Comparison of ENCODE assay signal across 28 cellular contexts in genomic region chr6:143135797-143136561, GRCh38.
DNase-seq lines count a peak whose midpoint lies in the region; ATAC-seq and TF ChIP-seq lines count a peak whose summit lies in the region.
"Had no signal": no experiment of that assay in that cellular context is flagged by ENCODE, and none has a peak within 500 bp of the region (broad histone marks: within the 10 kb centered on the region; RNA-seq: fewer than 3 reads in every experiment).

No MANE protein-coding gene starts in this region.

- ATAC-seq in activated CD8-positive, alpha-beta T cell treated with anti-CD3 and anti-CD28 coated beads for 36 hours, result peak; percentile 45
- no peak for ATAC-seq in activated CD8-positive, alpha-beta T cell treated with anti-CD3 and anti-CD28 coated beads, Interleukin-2, amount 10 ng/mL, durations not matched to agents 7 days and 5 days
- no peak for ATAC-seq in CD8-positive, alpha-beta T cell
- ATAC-seq: GM12878; left colon; PC-3; stimulated activated naive B cell treated with anti-CD40 and anti-IgM and Interleukin-4, amounts not matched to agents 10 μg/mL and 1 μg/mL and 100 μg/mL, for 72 hours had no signal

- H3K27ac Mint-ChIP-seq in activated CD8-positive, alpha-beta T cell treated with anti-CD3 and anti-CD28 coated beads for 36 hours, result peak overlapping the region; percentile 89
- no peak overlapping the region for H3K27ac Mint-ChIP-seq in activated CD8-positive, alpha-beta T cell treated with anti-CD3 and anti-CD28 coated beads, Interleukin-2, amount 10 ng/mL, durations not matched to agents 7 days and 5 days
- H3K27ac Mint-ChIP-seq in CD8-positive, alpha-beta T cell, result peak overlapping the region; percentile 56
- peak overlapping the region; percentile 88 for H3K27ac Mint-ChIP-seq in activated naive CD8-positive, alpha-beta T cell treated with anti-CD3 and anti-CD28 coated beads for 36 hours
- H3K27ac Mint-ChIP-seq in osteocyte (ENCODE audit: unreplicated experiment), result peak overlapping the region; percentile 37
- H3K27ac Mint-ChIP-seq: activated B cell treated with CpG ODN at 0.5 μM for 24 hours; T-helper 1 cell treated with Interleukin-12 subunit alpha and Interleukin-12 subunit beta and Interleukin-4 antibody, amounts not matched to agents 30 μg/mL and 1 μg/mL, for 36 hours had no signal

- H3K4me3 ChIP-seq in CD8-positive, alpha-beta T cell (ENCODE audit: low read depth, low read length), result no peak overlapping the region
- H3K4me3 ChIP-seq in A673 (ENCODE audit: low read depth, low read length, poor library complexity, severe bottlenecking), result no peak overlapping the region
- H3K4me3 ChIP-seq: GM12878, HAP-1, testis had no signal

- H3K4me3 Mint-ChIP-seq in activated CD8-positive, alpha-beta T cell treated with anti-CD3 and anti-CD28 coated beads for 36 hours, result peak overlapping the region; percentile 13
- H3K4me3 Mint-ChIP-seq in activated CD8-positive, alpha-beta T cell treated with anti-CD3 and anti-CD28 coated beads, Interleukin-2, amount 10 ng/mL, durations not matched to agents 7 days and 5 days, result no peak overlapping the region
- H3K4me3 Mint-ChIP-seq in CD8-positive, alpha-beta T cell, result peak overlapping the region; percentile 5
- H3K4me3 Mint-ChIP-seq in activated naive CD8-positive, alpha-beta T cell treated with anti-CD3 and anti-CD28 coated beads for 36 hours, result peak overlapping the region; percentile 41
- H3K4me3 Mint-ChIP-seq in osteocyte (ENCODE audit: unreplicated experiment), result no peak overlapping the region
- H3K4me3 Mint-ChIP-seq: activated B cell treated with CpG ODN at 0.5 μM for 24 hours; stimulated activated naive B cell treated with anti-CD40 and anti-IgM and Interleukin-4, amounts not matched to agents 10 μg/mL and 1 μg/mL and 100 μg/mL, for 72 hours; T-helper 1 cell treated with Interleukin-12 subunit alpha and Interleukin-12 subunit beta and Interleukin-4 antibody, amounts not matched to agents 30 μg/mL and 1 μg/mL, for 36 hours had no signal

- no peaks in the 10 kb centered on the region for H3K9me3 ChIP-seq in CD8-positive, alpha-beta T cell (ENCODE audit: low read length)
- peaks cover 7% of the 10 kb centered on the region for H3K9me3 ChIP-seq in A673 (ENCODE audit: low read depth, low read length, poor library complexity, severe bottlenecking)
- H3K9me3 ChIP-seq: HAP-1, testis had no signal

- H3K27me3 Mint-ChIP-seq in activated CD8-positive, alpha-beta T cell treated with anti-CD3 and anti-CD28 coated beads for 36 hours, result no peaks in the 10 kb centered on the region
- H3K27me3 Mint-ChIP-seq in activated CD8-positive, alpha-beta T cell treated with anti-CD3 and anti-CD28 coated beads, Interleukin-2, amount 10 ng/mL, durations not matched to agents 7 days and 5 days (ENCODE audit: low read depth), result no peaks in the 10 kb centered on the region
- no peaks in the 10 kb centered on the region for H3K27me3 Mint-ChIP-seq in CD8-positive, alpha-beta T cell (ENCODE audit: low read depth)
- no peaks in the 10 kb centered on the region for H3K27me3 Mint-ChIP-seq in activated naive CD8-positive, alpha-beta T cell treated with anti-CD3 and anti-CD28 coated beads for 36 hours
- H3K27me3 Mint-ChIP-seq in osteocyte (ENCODE audit: unreplicated experiment), result no peaks in the 10 kb centered on the region
- H3K27me3 Mint-ChIP-seq: activated B cell treated with CpG ODN at 0.5 μM for 24 hours; stimulated activated naive B cell treated with anti-CD40 and anti-IgM and Interleukin-4, amounts not matched to agents 10 μg/mL and 1 μg/mL and 100 μg/mL, for 72 hours had no signal

- peaks cover 49% of the 10 kb centered on the region for H3K4me1 Mint-ChIP-seq in activated CD8-positive, alpha-beta T cell treated with anti-CD3 and anti-CD28 coated beads for 36 hours (ENCODE audit: low read depth)
- peaks cover 10% of the 10 kb centered on the region for H3K4me1 Mint-ChIP-seq in activated CD8-positive, alpha-beta T cell treated with anti-CD3 and anti-CD28 coated beads, Interleukin-2, amount 10 ng/mL, durations not matched to agents 7 days and 5 days (ENCODE audit: low read depth)
- H3K4me1 Mint-ChIP-seq in CD8-positive, alpha-beta T cell (ENCODE audit: low read depth), result peaks cover 26% of the 10 kb centered on the region
- H3K4me1 Mint-ChIP-seq in activated naive CD8-positive, alpha-beta T cell treated with anti-CD3 and anti-CD28 coated beads for 36 hours, result peaks cover 48% of the 10 kb centered on the region
- H3K4me1 Mint-ChIP-seq in osteocyte (ENCODE audit: unreplicated experiment), result peaks cover 32% of the 10 kb centered on the region
- H3K4me1 Mint-ChIP-seq: activated B cell treated with CpG ODN at 0.5 μM for 24 hours had no signal

- POLR2A ChIA-PET in activated CD8-positive, alpha-beta T cell treated with anti-CD3 and anti-CD28 coated beads for 36 hours (lab: Charles Lee), result no interaction called here
- POLR2A ChIA-PET in activated CD8-positive, alpha-beta T cell treated with anti-CD3 and anti-CD28 coated beads, Interleukin-2, amount 10 ng/mL, durations not matched to agents 7 days and 5 days (lab: Charles Lee), result no interaction called here
- POLR2A ChIA-PET in CD8-positive, alpha-beta T cell (lab: Charles Lee), result no interaction called here
- POLR2A ChIA-PET in A673 (lab: Charles Lee; ENCODE audit: low non-redundant PET), result no interaction called here

- H3K27ac ChIP-seq in CD8-positive, alpha-beta T cell (ENCODE audit: low read depth, low read length), result no peak overlapping the region
- no peak overlapping the region for H3K27ac ChIP-seq in A673 (ENCODE audit: low read depth, low read length, poor library complexity, severe bottlenecking)
- H3K27ac ChIP-seq: parathyroid adenoma, testis had no signal

- DNase-seq in activated CD8-positive, alpha-beta T cell treated with anti-CD3 and anti-CD28 coated beads for 36 hours, result no peak
- DNase-seq in activated CD8-positive, alpha-beta T cell treated with anti-CD3 and anti-CD28 coated beads, Interleukin-2, amount 10 ng/mL, durations not matched to agents 7 days and 5 days, result no peak
- no peak for DNase-seq in CD8-positive, alpha-beta T cell
- DNase-seq in activated naive CD8-positive, alpha-beta T cell treated with anti-CD3 and anti-CD28 coated beads for 36 hours, result no peak
- DNase-seq in osteocyte (ENCODE audit: extremely low spot score, unreplicated experiment) (no peak), dedifferentiated amniotic fluid mesenchymal stem cell (ENCODE audit: extremely low spot score) (no peak), A673 (ENCODE audit: low spot score) (no peak), 8988T (no peak)
- DNase-seq: activated B cell treated with CpG ODN at 0.5 μM for 24 hours; activated naive CD4-positive, alpha-beta T cell treated with anti-CD3 and anti-CD28 coated beads, Interleukin-2, amount 50 U/mL, for 16 hours; anterior cingulate cortex; DMS153; hypothalamus; Kasumi-1; left colon; MV-4-11; NCI-H1436 treated with DMSO at 0.1 percent for 48 hours; NCI-H226; NCI-H526 treated with DMSO at 0.1 percent for 48 hours; NK-92 treated with Interleukin-12 subunit alpha and Interleukin-12 subunit beta, amount 100 ng/mL, for 24 hours; PC-3; retina; stimulated activated naive B cell treated with anti-CD40 and anti-IgM and Interleukin-4, amounts not matched to agents 10 μg/mL and 1 μg/mL and 100 μg/mL, for 72 hours; testis had no signal

- intact Hi-C loops in activated CD8-positive, alpha-beta T cell treated with anti-CD3 and anti-CD28 coated beads for 36 hours (cut with micrococcal nuclease), result loop anchor here (10.0 kb wide), 1 partner anchor 191 kb away; the partner anchor contains the start of gene HIVEP2
- intact Hi-C loops in CD8-positive, alpha-beta T cell (cut with DNase I, micrococcal nuclease), result no loop called here
- intact Hi-C loops in A673 (cut with micrococcal nuclease; ENCODE audit: unreplicated experiment), result no loop called here

- CTCF ChIA-PET in activated CD8-positive, alpha-beta T cell treated with anti-CD3 and anti-CD28 coated beads for 36 hours (lab: Charles Lee), result interaction anchor here (1.3 to 1.5 kb wide), 2 partner anchors 110 to 201 kb away, joined by 3 to 5 read pairs; no protein-coding TSS in a partner anchor
- CTCF ChIA-PET in activated CD8-positive, alpha-beta T cell treated with anti-CD3 and anti-CD28 coated beads, Interleukin-2, amount 10 ng/mL, durations not matched to agents 7 days and 5 days (lab: Charles Lee), result no interaction called here
- CTCF ChIA-PET in CD8-positive, alpha-beta T cell (lab: Charles Lee), result no interaction called here
- CTCF ChIA-PET in A673 (lab: Charles Lee), result no interaction called here

- peaks cover 59% of the 10 kb centered on the region for H3K36me3 Mint-ChIP-seq in activated CD8-positive, alpha-beta T cell treated with anti-CD3 and anti-CD28 coated beads for 36 hours (ENCODE audit: low read depth)
- peaks cover 39% of the 10 kb centered on the region for H3K36me3 Mint-ChIP-seq in activated CD8-positive, alpha-beta T cell treated with anti-CD3 and anti-CD28 coated beads, Interleukin-2, amount 10 ng/mL, durations not matched to agents 7 days and 5 days (ENCODE audit: low read depth)
- H3K36me3 Mint-ChIP-seq in CD8-positive, alpha-beta T cell, result peaks cover 36% of the 10 kb centered on the region
- peaks cover 61% of the 10 kb centered on the region for H3K36me3 Mint-ChIP-seq in activated naive CD8-positive, alpha-beta T cell treated with anti-CD3 and anti-CD28 coated beads for 36 hours
- peaks cover 26% of the 10 kb centered on the region for H3K36me3 Mint-ChIP-seq in osteocyte (ENCODE audit: unreplicated experiment)

- H3K27me3 ChIP-seq in CD8-positive, alpha-beta T cell (ENCODE audit: insufficient read depth, low read length), result no peaks in the 10 kb centered on the region
- H3K27me3 ChIP-seq in A673 (replicated peaks; ENCODE audit: insufficient read depth, low read depth, low read length, poor library complexity), result no peaks in the 10 kb centered on the region
- H3K27me3 ChIP-seq: testis had no signal

- TF ChIP-seq CTCF in activated CD8-positive, alpha-beta T cell treated with anti-CD3 and anti-CD28 coated beads for 36 hours (IDR thresholded peaks at IDR 0.05), result no peak
- no peak for TF ChIP-seq CTCF in CD8-positive, alpha-beta T cell (IDR thresholded peaks at IDR 0.05)
- TF ChIP-seq CTCF in osteocyte (IDR thresholded peaks at IDR 0.05) (no peak), A673 (conservative IDR thresholded peaks at IDR 0.05; ENCODE audit: low read depth, low read length) (no peak)

- no TSS peak for BruUV-seq in A673 (replicated peaks; lab: Mats Ljungman, UMichigan)

- H3K9me3 Mint-ChIP-seq in activated CD8-positive, alpha-beta T cell treated with anti-CD3 and anti-CD28 coated beads for 36 hours, result peaks cover 40% of the 10 kb centered on the region
- peaks cover 15% of the 10 kb centered on the region for H3K9me3 Mint-ChIP-seq in activated CD8-positive, alpha-beta T cell treated with anti-CD3 and anti-CD28 coated beads, Interleukin-2, amount 10 ng/mL, durations not matched to agents 7 days and 5 days (ENCODE audit: insufficient read depth)
- peaks cover 4% of the 10 kb centered on the region for H3K9me3 Mint-ChIP-seq in CD8-positive, alpha-beta T cell
- H3K9me3 Mint-ChIP-seq in activated naive CD8-positive, alpha-beta T cell treated with anti-CD3 and anti-CD28 coated beads for 36 hours, result peaks cover 55% of the 10 kb centered on the region
- peaks cover 20% of the 10 kb centered on the region for H3K9me3 Mint-ChIP-seq in osteocyte (ENCODE audit: unreplicated experiment)

- no peaks in the 10 kb centered on the region for H3K36me3 ChIP-seq in CD8-positive, alpha-beta T cell (ENCODE audit: insufficient read depth, low read length)
- H3K36me3 ChIP-seq in A673 (ENCODE audit: insufficient read depth, low read length, poor library complexity, severe bottlenecking), result no peaks in the 10 kb centered on the region
- H3K36me3 ChIP-seq: HAP-1 had no signal

- H3K4me1 ChIP-seq in CD8-positive, alpha-beta T cell (ENCODE audit: insufficient read depth, low read length), result peaks cover 17% of the 10 kb centered on the region
- no peaks in the 10 kb centered on the region for H3K4me1 ChIP-seq in A673 (ENCODE audit: insufficient read depth, low read length, poor library complexity, severe bottlenecking)
- H3K4me1 ChIP-seq: HAP-1, parathyroid adenoma had no signal

Comparison
In these comparisons a context has a peak if more than half of its experiments do, and no peak if none do; other contexts are left out.
1. H3K4me3 Mint-ChIP-seq: peak in activated CD8-positive, alpha-beta T cell treated with anti-CD3 and anti-CD28 coated beads for 36 hours (single experiment), CD8-positive, alpha-beta T cell (single experiment) and activated naive CD8-positive, alpha-beta T cell treated with anti-CD3 and anti-CD28 coated beads for 36 hours (single experiment); none in activated CD8-positive, alpha-beta T cell treated with anti-CD3 and anti-CD28 coated beads, Interleukin-2, amount 10 ng/mL, durations not matched to agents 7 days and 5 days (single experiment) and osteocyte (single experiment).